ENCODE assay signal across 25 cellular contexts in the genomic region with DNA sequence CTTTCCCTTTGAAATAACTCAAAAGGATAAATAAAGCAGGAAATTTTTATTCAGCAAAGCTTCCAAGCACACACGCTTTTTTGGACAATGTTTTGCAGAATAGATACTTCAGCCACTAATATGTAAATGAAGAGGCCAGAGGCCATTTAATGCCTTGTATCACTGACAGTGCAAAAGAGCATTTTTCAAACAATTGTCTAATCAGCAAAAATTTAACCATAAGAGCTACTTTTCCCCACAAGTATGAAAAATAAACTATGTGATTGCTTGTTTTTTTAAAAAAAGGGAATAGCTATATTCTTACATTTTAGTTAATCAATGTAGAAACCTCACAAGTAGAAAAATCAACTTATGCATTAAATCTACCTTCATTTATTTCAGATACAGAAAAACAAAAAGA.
DNase-seq lines count a peak whose midpoint lies in the region; ATAC-seq, FAIRE-seq and TF ChIP-seq lines count a peak whose summit lies in the region.
"Had no signal": no experiment of that assay in that cellular context is flagged by ENCODE, and none has a peak within 500 bp of the region (broad histone marks: within the 10 kb centered on the region; RNA-seq: fewer than 3 reads in every experiment).

No MANE protein-coding gene starts in this region.

- H4K20me1 ChIP-seq in K562 (replicated peaks; ENCODE audit: control insufficient read depth, insufficient read depth, low read length) (no peaks in the 10 kb centered on the region), H9 (ENCODE audit: control insufficient read depth, insufficient read depth, insufficient read length) (no peaks in the 10 kb centered on the region)
- H4K20me1 ChIP-seq: BLaER1 had no signal

- H3K27ac ChIP-seq in A549 (no peak overlapping the region), K562 (ENCODE audit: extremely low read depth, low read depth, low read length) (no peak overlapping the region), H9 (ENCODE audit: insufficient read length, low read depth, low read length) (no peak overlapping the region)
- H3K27ac ChIP-seq: BLaER1 had no signal

- H3K56ac ChIP-seq in H9 (ENCODE audit: insufficient read length, low read depth, low read length) = no peak overlapping the region

- no peaks in the 10 kb centered on the region for H3K36me3 ChIP-seq in K562 (ENCODE audit: control insufficient read depth, insufficient read depth, low read length)
- H3K36me3 ChIP-seq: BE2C, BLaER1 had no signal

- TF ChIP-seq POLR2A in A549 (IDR thresholded peaks at IDR 0.05; ENCODE audit: low read length) (no peak), K562 (conservative IDR thresholded peaks at IDR 0.05) (no peak)

- H3K79me1 ChIP-seq in H9 (ENCODE audit: insufficient read depth, low read depth, low read length, poor library complexity, severe bottlenecking) = no peaks in the 10 kb centered on the region

- no peak overlapping the region for H3T11ph ChIP-seq in H9 (ENCODE audit: low read length)

- H3K4ac ChIP-seq in H9 (ENCODE audit: low read depth, low read length) = no peak overlapping the region

- H3K9me3 Mint-ChIP-seq in H9 = peaks cover 0 to 4% of the 10 kb centered on the region in 2 experiments; a peak in 2 of 5 replicates
- H3K9me3 Mint-ChIP-seq: CD8-positive, alpha-beta memory T cell had no signal

- peaks cover 12 to 16% of the 10 kb centered on the region in 2 experiments for H3K4me1 Mint-ChIP-seq in H9
- H3K4me1 Mint-ChIP-seq: CD14-positive monocyte; CD4-positive, alpha-beta memory T cell; CD4-positive, CD25-positive, alpha-beta regulatory T cell; CD8-positive, alpha-beta memory T cell had no signal

- no peak overlapping the region for H3K9ac ChIP-seq in K562 (ENCODE audit: insufficient read depth in 1 of 2, low read depth in 2 of 2, low read length in 2 of 2)
- H3K9ac ChIP-seq in H9 (ENCODE audit: extremely low read depth, insufficient read length, low read length) = no peak overlapping the region
- H3K9ac ChIP-seq: BLaER1 had no signal

- no peak overlapping the region for H2BK5ac ChIP-seq in H9 (ENCODE audit: insufficient read length, low read length)

- H4K91ac ChIP-seq in H9 (ENCODE audit: insufficient read length, low read depth, low read length) = no peak overlapping the region

- POLR2A ChIA-PET in A549 (lab: Yijun Ruan, JAX) = no interaction called here
- POLR2A ChIA-PET in K562 (lab: Yijun Ruan, JAX) = interaction anchor here (0.7 kb wide), 1 partner anchor 211 kb away, joined by 3 read pairs; no protein-coding TSS in a partner anchor

- no peak overlapping the region for H4K8ac ChIP-seq in H9 (replicated peaks; ENCODE audit: insufficient read length, low read depth, low read length)

- ATAC-seq in A549 (no peak), K562 (no peak)

- no peak overlapping the region for H2BK20ac ChIP-seq in H9 (ENCODE audit: low read depth, low read length, poor library complexity, severe bottlenecking)

- H3K9me3 ChIP-seq in A549 = peaks cover 7% of the 10 kb centered on the region; the same call in 2 of the 3 replicates
- H3K9me3 ChIP-seq in K562 (replicated peaks; ENCODE audit: control insufficient read depth, insufficient read depth, low read depth, low read length) = no peaks in the 10 kb centered on the region
- H3K9me3 ChIP-seq in H9 (ENCODE audit: control insufficient read depth, low read depth, low read length) = no peaks in the 10 kb centered on the region
- H3K9me3 ChIP-seq: BE2C had no signal

- TF ChIP-seq RAD21 in A549 (conservative IDR thresholded peaks at IDR 0.05 in 1 of 2, IDR thresholded peaks at IDR 0.05 in 1 of 2) (no peak), K562 (CRISPR knock-in tag; conservative IDR thresholded peaks at IDR 0.05 in 1 of 2, IDR thresholded peaks at IDR 0.05 in 1 of 2) (no peak)

- H3K18ac ChIP-seq in H9 (ENCODE audit: insufficient read length, low read depth, low read length) = no peak overlapping the region

- H2BK15ac ChIP-seq in H9 (ENCODE audit: low read depth, low read length) = no peak overlapping the region

- no peaks in the 10 kb centered on the region for H3K23me2 ChIP-seq in H9 (ENCODE audit: insufficient read length, low read depth, low read length, poor library complexity, severe bottlenecking)

- TF ChIP-seq CTCF in A549 (IDR thresholded peaks at IDR 0.05) (no peak), K562 (IDR thresholded peaks at IDR 0.05 in 2 of 3, conservative IDR thresholded peaks at IDR 0.05 in 1 of 3; ENCODE audit: insufficient read depth in 2 of 3, low read depth in 1 of 3, low read length in 3 of 3) (no peak), H9 (conservative IDR thresholded peaks at IDR 0.05) (no peak)

- no peak overlapping the region for H4K5ac ChIP-seq in H9 (ENCODE audit: insufficient read length, low read depth, low read length)

- no peak overlapping the region for H3K23ac ChIP-seq in H9 (ENCODE audit: insufficient read length, low read depth, low read length)

- H3K79me2 ChIP-seq in K562 (ENCODE audit: control insufficient read depth, insufficient read depth, low read length) (no peaks in the 10 kb centered on the region), H9 (ENCODE audit: insufficient read depth, low read length) (no peaks in the 10 kb centered on the region)

- no peak overlapping the region for H3K4me3 Mint-ChIP-seq in H9
- H3K4me3 Mint-ChIP-seq: CD14-positive monocyte; CD4-positive, alpha-beta memory T cell; CD8-positive, alpha-beta memory T cell had no signal

- no peak overlapping the region for H3K4me2 ChIP-seq in A549
- H3K4me2 ChIP-seq in K562 (ENCODE audit: insufficient read depth, low read length) = no peak overlapping the region
- no peak overlapping the region for H3K4me2 ChIP-seq in H9 (ENCODE audit: insufficient read depth, insufficient read length, low read length)
- H3K4me2 ChIP-seq: BLaER1 had no signal

- in situ Hi-C loops in K562 (cut with MboI) = no loop called here

- TF ChIP-seq EP300 in A549 (IDR thresholded peaks at IDR 0.05) (no peak), K562 (IDR thresholded peaks at IDR 0.05; ENCODE audit: low read length) (no peak)

- H3K27me3 ChIP-seq in K562 (ENCODE audit: control insufficient read depth in 2 of 2, insufficient read depth in 2 of 2, low read length in 2 of 2) (peaks cover 9 to 14% of the 10 kb centered on the region in 2 experiments; a peak in 4 of 5 replicates), H9 (ENCODE audit: insufficient read depth, low read length) (no peaks in the 10 kb centered on the region)
- H3K27me3 ChIP-seq: BE2C, BLaER1 had no signal

- H2AFZ ChIP-seq in K562 (ENCODE audit: low read depth, low read length) = no peak overlapping the region
- no peak overlapping the region for H2AFZ ChIP-seq in H9 (ENCODE audit: low read length)

- intact Hi-C loops in K562 (cut with micrococcal nuclease) = no loop called here

- no TSS peak for BruUV-seq in K562 (replicated peaks; lab: Mats Ljungman, UMichigan)

- H3K27ac Mint-ChIP-seq in H9 = no peak overlapping the region
- H3K27ac Mint-ChIP-seq: CD14-positive monocyte; CD4-positive, alpha-beta memory T cell; CD4-positive, CD25-positive, alpha-beta regulatory T cell; CD8-positive, alpha-beta memory T cell had no signal

- H3K4me3 ChIP-seq in A549 (no peak overlapping the region), K562 (no peak overlapping the region)
- H3K4me3 ChIP-seq: BLaER1 had no signal

- CTCF ChIA-PET in A549 (lab: Yijun Ruan, JAX) (interaction anchor here (1.1 to 6.1 kb wide), 2 partner anchors 11 to 106 kb away, joined by 3 to 55 read pairs; no protein-coding TSS in a partner anchor), K562 (lab: Yijun Ruan, JAX; ENCODE audit: low intra/inter-chr PET ratio) (no interaction called here)

- no peak overlapping the region for H2AK5ac ChIP-seq in H9 (ENCODE audit: insufficient read length, low read length)

- H3K9me1 ChIP-seq in K562 (ENCODE audit: control insufficient read depth, insufficient read depth, low read length) = no peaks in the 10 kb centered on the region

- H2BK12ac ChIP-seq in H9 (ENCODE audit: insufficient read length, low read depth, low read length) = no peak overlapping the region

- H3K27me3 Mint-ChIP-seq in H9 (ENCODE audit: low read depth) = no peaks in the 10 kb centered on the region

- FAIRE-seq in A549 (lab: Jason Lieb, UNC) = no peak
- peak; percentile 48 for FAIRE-seq in G401.6 (lab: Jason Lieb, UNC)
- FAIRE-seq in K562 (lab: Jason Lieb, UNC) = no peak
- FAIRE-seq: A204.1, GM12891, GM19239 had no signal

- H3K36me3 Mint-ChIP-seq in H9 (ENCODE audit: insufficient read depth in 1 of 3, low read depth in 3 of 3) = no peaks in the 10 kb centered on the region; a peak in 1 of 7 replicates
- H3K36me3 Mint-ChIP-seq: CD14-positive monocyte; CD4-positive, alpha-beta memory T cell; CD4-positive, CD25-positive, alpha-beta regulatory T cell; CD8-positive, alpha-beta memory T cell had no signal

- H3K4me1 ChIP-seq in A549 (peaks cover 29% of the 10 kb centered on the region), K562 (replicated peaks in 1 of 2; ENCODE audit: control insufficient read depth in 2 of 2, insufficient read depth in 2 of 2, low read length in 2 of 2) (no peaks in the 10 kb centered on the region), H9 (ENCODE audit: insufficient read depth, low read length) (no peaks in the 10 kb centered on the region)
- H3K4me1 ChIP-seq: BE2C, BLaER1 had no signal

- H3K14ac ChIP-seq in H9 (ENCODE audit: insufficient read depth, low read length) = no peak overlapping the region

- no peak overlapping the region for H2BK120ac ChIP-seq in H9 (ENCODE audit: low read depth, low read length, poor library complexity, severe bottlenecking)

- DNase-seq in A549 (ENCODE audit: low read depth in 1 of 2, low spot score in 1 of 2) (no peak), K562 (ENCODE audit: extremely low read depth in 1 of 4, low spot score in 3 of 4) (no peak), globus pallidus (ENCODE audit: low spot score) (no peak), AG08396 (ENCODE audit: low spot score) (no peak), H9 (no peak)
- DNase-seq: 8988T; BE2C; C1 segment of cervical spinal cord; CD4-positive, alpha-beta memory T cell; CD4-positive, CD25-positive, alpha-beta regulatory T cell; CD8-positive, alpha-beta memory T cell; COR-L47; DMS 273 treated with DMSO at 0.1 percent for 48 hours; DMS153; DMS53; DMS79; DND-41; EL; GF-D8 had no signal

- 91% methylated on average over 1 of the region's 1 CpG for WGBS in A549 (ENCODE audit: missing lambda C conversion rate)
- 6% methylated on average over 1 of the region's 1 CpG for WGBS in K562 (ENCODE audit: insufficient coverage, low coverage, missing lambda C conversion rate)
- WGBS in H9 (ENCODE audit: extremely low coverage, insufficient read length, low lambda C conversion rate) = no CpG with 5 or more reads among the region's 1 CpG

TF ChIP-seq in A549, 52 proteins besides CTCF, POLR2A, EP300 and RAD21 (continues in another document):
- peak; percentile 94 for TF ChIP-seq MAFK (IDR thresholded peaks at IDR 0.05; ENCODE audit: partially characterized antibody)
- no peak for TF ChIP-seq ZC3H11A (IDR thresholded peaks at IDR 0.05)

TF ChIP-seq in K562, 482 proteins besides CTCF, POLR2A, EP300 and RAD21 (continues in another document):
- TF ChIP-seq C11orf30 (IDR thresholded peaks at IDR 0.05; ENCODE audit: low read depth) = peak; percentile 76
